Comparison of ENCODE assay signal across 9 cellular contexts in the genomic region with DNA sequence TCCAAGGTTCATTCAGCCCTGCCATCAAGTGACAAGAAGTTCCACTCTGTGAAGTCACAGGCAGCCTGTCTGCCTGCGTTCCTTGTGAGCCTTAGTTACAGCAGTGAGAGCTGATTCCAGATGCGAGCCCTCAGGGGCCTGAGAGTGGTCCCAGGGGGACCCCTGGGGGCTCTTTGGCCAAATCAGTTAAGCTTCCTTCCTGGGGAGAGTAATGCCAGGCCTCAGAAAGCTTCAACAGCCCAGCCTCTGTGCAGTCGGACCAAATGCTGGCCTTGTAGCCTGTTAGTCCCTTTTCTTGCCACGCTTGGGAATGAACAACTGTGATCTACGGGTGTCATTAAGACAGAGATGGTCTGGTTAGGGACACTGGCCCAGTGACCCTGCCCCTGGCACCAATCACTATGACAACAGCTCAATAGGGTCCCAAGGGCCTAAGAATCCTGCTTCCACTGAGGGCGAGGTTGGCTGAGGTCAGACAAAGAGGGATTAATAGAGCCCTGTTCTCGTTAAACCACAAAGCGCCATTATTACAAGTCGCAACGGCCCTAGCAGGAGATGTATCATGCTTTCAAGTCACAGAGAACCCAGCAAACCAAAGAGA. TPM values are rescaled to one million over a fixed set of nuclear protein-coding genes. Genes with fewer than 3 reads are reported as not detected.
DNase-seq lines count a peak whose midpoint lies in the region; ATAC-seq and TF ChIP-seq lines count a peak whose summit lies in the region.
"Had no signal": no experiment of that assay in that cellular context is flagged by ENCODE, and none has a peak within 500 bp of the region (broad histone marks: within the 10 kb centered on the region; RNA-seq: fewer than 3 reads in every experiment).

No MANE protein-coding gene starts in this region.

- no peak for TF ChIP-seq POLR2A in thyroid gland (IDR thresholded peaks at IDR 0.05)

- 87 to 88% methylated on average over 9 to 10 of the region's 10 CpGs for WGBS in thyroid gland, 2 donors

- H3K27ac ChIP-seq in thyroid gland: peak overlapping the region; percentile 44 to 70 (median 59)

- no peaks in the 10 kb centered on the region for H3K9me3 ChIP-seq in thyroid gland

- TF ChIP-seq CTCF in thyroid gland (IDR thresholded peaks at IDR 0.05): no peak

- no peaks in the 10 kb centered on the region for H3K36me3 ChIP-seq in thyroid gland

- peak; percentile 97 for DNase-seq in SK-MEL-5 (ENCODE audit: low read depth, low spot score)
- DNase-seq in foreskin melanocyte: peak; percentile 95
- DNase-seq in middle frontal gyrus (ENCODE audit: extremely low spot score, low spot score): peak; percentile 58
- DNase-seq in thyroid gland: peak; percentile 0 to 5
- no peak for DNase-seq in posterior vena cava (ENCODE audit: low spot score)
- DNase-seq: activated T-cell treated with anti-CD3 and anti-CD28 coated beads, Interleukin-2, amount 50 U/mL, for 4 hours; NCI-H1092 had no signal

- H3K27me3 ChIP-seq in thyroid gland: no peaks in the 10 kb centered on the region

- intact Hi-C loops in thyroid gland (cut with DNase I) (no loop called here), posterior vena cava (cut with DNase I) (no loop called here)

- ATAC-seq in GM18520 (IDR thresholded peaks at IDR 0.05; ENCODE audit: unreplicated experiment) (no peak), GM21447 (IDR thresholded peaks at IDR 0.05; ENCODE audit: unreplicated experiment) (no peak)
- ATAC-seq: activated T-cell treated with anti-CD3 and anti-CD28 coated beads, Interleukin-2, amount 50 U/mL, for 4 hours had no signal

- H3K4me1 ChIP-seq in thyroid gland: peaks cover 11 to 62% of the 10 kb centered on the region in 2 donors

- no peak overlapping the region for H3K4me3 ChIP-seq in thyroid gland (replicated peaks in 1 of 3)

- in situ Hi-C loops in SK-MEL-5 (cut with HindIII; ENCODE audit: low pct_unique_long_range_greater_than_20kb, low sequenced_read_pairs): no loop called here

RNA-seq across cellular contexts. Expression of a gene that starts 50.9 kb away (rescaled TPM):
- total RNA-seq in SK-MEL-5 (2014; rRNA removed; shearing (Covaris generic)): 68.8 and 69.1 TPM in 2 replicates
- polyA plus RNA-seq in SK-MEL-5 (2015; cell fraction: cytosol; rRNA removed): 91.1 and 92.0 TPM in 2 replicates
- 96.4 and 98.9 TPM in 2 replicates for polyA plus RNA-seq in SK-MEL-5 (2015; cell fraction: nucleus; rRNA removed)
- total RNA-seq in thyroid gland: 10 to 100 TPM; 30.8 to 42.7 (median 41.7) TPM
- 10 to 100 TPM; 37.1 to 41.8 TPM for total RNA-seq in posterior vena cava
